1 cellular context compared by ENCODE assay signal in genomic region chr20:25525857-25526256, GRCh38.
TF ChIP-seq lines count a peak whose summit lies in the region.

No MANE protein-coding gene starts in this region.

TF ChIP-seq in HepG2, 621 proteins besides CTCF, POLR2A, EP300 and RAD21 (continued from another document and continues in another):
- TF ChIP-seq, protein P1, sequence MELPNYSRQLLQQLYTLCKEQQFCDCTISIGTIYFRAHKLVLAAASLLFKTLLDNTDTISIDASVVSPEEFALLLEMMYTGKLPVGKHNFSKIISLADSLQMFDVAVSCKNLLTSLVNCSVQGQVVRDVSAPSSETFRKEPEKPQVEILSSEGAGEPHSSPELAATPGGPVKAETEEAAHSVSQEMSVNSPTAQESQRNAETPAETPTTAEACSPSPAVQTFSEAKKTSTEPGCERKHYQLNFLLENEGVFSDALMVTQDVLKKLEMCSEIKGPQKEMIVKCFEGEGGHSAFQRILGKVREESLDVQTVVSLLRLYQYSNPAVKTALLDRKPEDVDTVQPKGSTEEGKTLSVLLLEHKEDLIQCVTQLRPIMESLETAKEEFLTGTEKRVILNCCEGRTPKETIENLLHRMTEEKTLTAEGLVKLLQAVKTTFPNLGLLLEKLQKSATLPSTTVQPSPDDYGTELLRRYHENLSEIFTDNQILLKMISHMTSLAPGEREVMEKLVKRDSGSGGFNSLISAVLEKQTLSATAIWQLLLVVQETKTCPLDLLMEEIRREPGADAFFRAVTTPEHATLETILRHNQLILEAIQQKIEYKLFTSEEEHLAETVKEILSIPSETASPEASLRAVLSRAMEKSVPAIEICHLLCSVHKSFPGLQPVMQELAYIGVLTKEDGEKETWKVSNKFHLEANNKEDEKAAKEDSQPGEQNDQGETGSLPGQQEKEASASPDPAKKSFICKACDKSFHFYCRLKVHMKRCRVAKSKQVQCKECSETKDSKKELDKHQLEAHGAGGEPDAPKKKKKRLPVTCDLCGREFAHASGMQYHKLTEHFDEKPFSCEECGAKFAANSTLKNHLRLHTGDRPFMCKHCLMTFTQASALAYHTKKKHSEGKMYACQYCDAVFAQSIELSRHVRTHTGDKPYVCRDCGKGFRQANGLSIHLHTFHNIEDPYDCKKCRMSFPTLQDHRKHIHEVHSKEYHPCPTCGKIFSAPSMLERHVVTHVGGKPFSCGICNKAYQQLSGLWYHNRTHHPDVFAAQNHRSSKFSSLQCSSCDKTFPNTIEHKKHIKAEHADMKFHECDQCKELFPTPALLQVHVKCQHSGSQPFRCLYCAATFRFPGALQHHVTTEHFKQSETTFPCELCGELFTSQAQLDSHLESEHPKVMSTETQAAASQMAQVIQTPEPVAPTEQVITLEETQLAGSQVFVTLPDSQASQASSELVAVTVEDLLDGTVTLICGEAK (IDR thresholded peaks at IDR 0.05), result no peak
- TF ChIP-seq, protein P1 (CRISPR knock-in tag; IDR thresholded peaks at IDR 0.05), result no peak; the same call in 1 of the 2 replicates
- TF ChIP-seq, protein P2, sequence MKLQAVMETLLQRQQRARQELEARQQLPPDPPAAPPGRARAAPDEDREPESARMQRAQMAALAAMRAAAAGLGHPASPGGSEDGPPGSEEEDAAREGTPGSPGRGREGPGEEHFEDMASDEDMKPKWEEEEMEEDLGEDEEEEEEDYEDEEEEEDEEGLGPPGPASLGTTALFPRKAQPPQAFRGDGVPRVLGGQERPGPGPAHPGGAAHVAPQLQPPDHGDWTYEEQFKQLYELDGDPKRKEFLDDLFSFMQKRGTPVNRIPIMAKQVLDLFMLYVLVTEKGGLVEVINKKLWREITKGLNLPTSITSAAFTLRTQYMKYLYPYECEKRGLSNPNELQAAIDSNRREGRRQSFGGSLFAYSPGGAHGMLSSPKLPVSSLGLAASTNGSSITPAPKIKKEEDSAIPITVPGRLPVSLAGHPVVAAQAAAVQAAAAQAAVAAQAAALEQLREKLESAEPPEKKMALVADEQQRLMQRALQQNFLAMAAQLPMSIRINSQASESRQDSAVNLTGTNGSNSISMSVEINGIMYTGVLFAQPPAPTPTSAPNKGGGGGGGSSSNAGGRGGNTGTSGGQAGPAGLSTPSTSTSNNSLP (IDR thresholded peaks at IDR 0.05; ENCODE audit: low read depth, low read length), result no peak; the same call in 1 of the 2 replicates
- TF ChIP-seq ZIK1 (CRISPR knock-in tag; IDR thresholded peaks at IDR 0.05; ENCODE audit: borderline replicate concordance, low read depth), result no peak
- TF ChIP-seq ZBTB2 (CRISPR knock-in tag; IDR thresholded peaks at IDR 0.05; ENCODE audit: low read depth), result no peak
- TF ChIP-seq ZNF24 (IDR thresholded peaks at IDR 0.05), result no peak
- no peak for TF ChIP-seq KLF11 (CRISPR knock-in tag; IDR thresholded peaks at IDR 0.05)
- no peak for TF ChIP-seq ZNF367 (CRISPR knock-in tag; IDR thresholded peaks at IDR 0.05; ENCODE audit: borderline replicate concordance)
- TF ChIP-seq GATA4 (IDR thresholded peaks at IDR 0.05; ENCODE audit: borderline replicate concordance, low read depth), result no peak
- TF ChIP-seq, protein P3, sequence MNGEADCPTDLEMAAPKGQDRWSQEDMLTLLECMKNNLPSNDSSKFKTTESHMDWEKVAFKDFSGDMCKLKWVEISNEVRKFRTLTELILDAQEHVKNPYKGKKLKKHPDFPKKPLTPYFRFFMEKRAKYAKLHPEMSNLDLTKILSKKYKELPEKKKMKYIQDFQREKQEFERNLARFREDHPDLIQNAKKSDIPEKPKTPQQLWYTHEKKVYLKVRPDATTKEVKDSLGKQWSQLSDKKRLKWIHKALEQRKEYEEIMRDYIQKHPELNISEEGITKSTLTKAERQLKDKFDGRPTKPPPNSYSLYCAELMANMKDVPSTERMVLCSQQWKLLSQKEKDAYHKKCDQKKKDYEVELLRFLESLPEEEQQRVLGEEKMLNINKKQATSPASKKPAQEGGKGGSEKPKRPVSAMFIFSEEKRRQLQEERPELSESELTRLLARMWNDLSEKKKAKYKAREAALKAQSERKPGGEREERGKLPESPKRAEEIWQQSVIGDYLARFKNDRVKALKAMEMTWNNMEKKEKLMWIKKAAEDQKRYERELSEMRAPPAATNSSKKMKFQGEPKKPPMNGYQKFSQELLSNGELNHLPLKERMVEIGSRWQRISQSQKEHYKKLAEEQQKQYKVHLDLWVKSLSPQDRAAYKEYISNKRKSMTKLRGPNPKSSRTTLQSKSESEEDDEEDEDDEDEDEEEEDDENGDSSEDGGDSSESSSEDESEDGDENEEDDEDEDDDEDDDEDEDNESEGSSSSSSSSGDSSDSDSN (CRISPR knock-in tag; IDR thresholded peaks at IDR 0.05), result peak; percentile 41; the same call in 1 of the 2 replicates
- no peak for TF ChIP-seq GLI4 (CRISPR knock-in tag; IDR thresholded peaks at IDR 0.05; ENCODE audit: borderline replicate concordance)
- peak in 1 of 2 experiments; percentile 71; a peak in 2 of 4 replicates for TF ChIP-seq KLF16 (CRISPR knock-in tag; IDR thresholded peaks at IDR 0.05)
- TF ChIP-seq DDIT3 (CRISPR knock-in tag; IDR thresholded peaks at IDR 0.05), result no peak
- TF ChIP-seq ZNF616 (CRISPR knock-in tag; IDR thresholded peaks at IDR 0.05; ENCODE audit: low read depth), result no peak
- no peak for TF ChIP-seq PRMT3 (CRISPR knock-in tag; IDR thresholded peaks at IDR 0.05; ENCODE audit: borderline replicate concordance, low read depth)
- TF ChIP-seq ZNF142 (CRISPR knock-in tag; IDR thresholded peaks at IDR 0.05), result no peak
- no peak for TF ChIP-seq RFX1 (IDR thresholded peaks at IDR 0.05)
- TF ChIP-seq MIER2 (CRISPR knock-in tag; IDR thresholded peaks at IDR 0.05), result no peak
- no peak for TF ChIP-seq ZNF484 (CRISPR knock-in tag; IDR thresholded peaks at IDR 0.05; ENCODE audit: borderline replicate concordance, low read depth)
- TF ChIP-seq HNRNPH1 (optimal IDR thresholded peaks at IDR 0.05; ENCODE audit: low read depth, low read length), result no peak
- TF ChIP-seq ZNF414 (CRISPR knock-in tag; IDR thresholded peaks at IDR 0.05), result no peak
- TF ChIP-seq, protein P4, sequence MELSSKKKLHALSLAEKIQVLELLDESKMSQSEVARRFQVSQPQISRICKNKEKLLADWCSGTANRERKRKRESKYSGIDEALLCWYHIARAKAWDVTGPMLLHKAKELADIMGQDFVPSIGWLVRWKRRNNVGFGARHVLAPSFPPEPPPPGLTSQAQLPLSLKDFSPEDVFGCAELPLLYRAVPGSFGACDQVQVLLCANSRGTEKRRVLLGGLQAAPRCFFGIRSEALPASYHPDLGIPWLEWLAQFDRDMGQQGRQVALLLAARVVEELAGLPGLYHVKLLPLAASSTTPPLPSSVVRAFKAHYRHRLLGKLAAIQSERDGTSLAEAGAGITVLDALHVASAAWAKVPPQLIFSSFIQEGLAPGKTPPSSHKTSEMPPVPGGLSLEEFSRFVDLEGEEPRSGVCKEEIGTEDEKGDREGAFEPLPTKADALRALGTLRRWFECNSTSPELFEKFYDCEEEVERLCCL (CRISPR knock-in tag; IDR thresholded peaks at IDR 0.05; ENCODE audit: borderline replicate concordance), result no peak
- TF ChIP-seq RFXAP (CRISPR knock-in tag; IDR thresholded peaks at IDR 0.05; ENCODE audit: borderline replicate concordance), result no peak
- no peak for TF ChIP-seq SOX6 (IDR thresholded peaks at IDR 0.05)
- peak; percentile 98 for TF ChIP-seq SOX6 (CRISPR knock-in tag; IDR thresholded peaks at IDR 0.05)
- no peak for TF ChIP-seq ZMAT3 (CRISPR knock-in tag; conservative IDR thresholded peaks at IDR 0.05)
- TF ChIP-seq SPEN (CRISPR knock-in tag; IDR thresholded peaks at IDR 0.05; ENCODE audit: low read depth), result 0 out of 2 replicates have a peak, but pooled peaks have one; percentile 46
- TF ChIP-seq SIX1 (CRISPR knock-in tag; IDR thresholded peaks at IDR 0.05; ENCODE audit: borderline replicate concordance), result peak; percentile 70; the same call in 1 of the 2 replicates
- TF ChIP-seq MXI1 (IDR thresholded peaks at IDR 0.05; ENCODE audit: borderline replicate concordance, low read depth, low read length), result peak; percentile 79; the same call in 1 of the 3 replicates
- TF ChIP-seq MAFK (conservative IDR thresholded peaks at IDR 0.05 in 1 of 2, IDR thresholded peaks at IDR 0.05 in 1 of 2; ENCODE audit: low read length in 2 of 2), result no peak
